ENCODE assay signal across 8 cellular contexts in genomic region chr1:90723561-90724108, GRCh38.
DNase-seq lines count a peak whose midpoint lies in the region; ATAC-seq and TF ChIP-seq lines count a peak whose summit lies in the region.

No MANE protein-coding gene starts in this region.

- H3K4me3 ChIP-seq in WERI-Rb-1 (ENCODE audit: low read depth, low read length), result no peak overlapping the region
- peak overlapping the region; percentile 41 for H3K4me3 ChIP-seq in iPS-18a (ENCODE audit: low read length)
- H3K4me3 ChIP-seq in subcutaneous abdominal adipose tissue (ENCODE audit: low read depth in 1 of 5, low read length in 5 of 5), result peak overlapping the region; percentile 46 to 60 (median 54)

- H3K9me3 Mint-ChIP-seq in activated T-cell treated with anti-CD3 and anti-CD28 coated beads, Interleukin-2, amount 50 U/mL, for 24 hours, result peaks cover 10% of the 10 kb centered on the region

- H3K4me1 ChIP-seq in iPS-18a (ENCODE audit: control insufficient read depth, low read depth, low read length), result peaks cover 48% of the 10 kb centered on the region
- H3K4me1 ChIP-seq in subcutaneous abdominal adipose tissue (ENCODE audit: control insufficient read depth in 5 of 5, insufficient read depth in 5 of 5, low read length in 5 of 5), result peaks cover 6 to 52% (median 50%) of the 10 kb centered on the region in 5 donors

- H3K4me1 Mint-ChIP-seq in activated T-cell treated with anti-CD3 and anti-CD28 coated beads, Interleukin-2, amount 50 U/mL, for 24 hours (ENCODE audit: low read depth), result peaks cover 52% of the 10 kb centered on the region

- no peak for DNase-seq in activated T-cell treated with anti-CD3 and anti-CD28 coated beads, Interleukin-2, amount 50 U/mL, for 24 hours
- DNase-seq in activated T-cell treated with anti-CD3 and anti-CD28 coated beads for 4 hours (no peak), WERI-Rb-1 (peak; percentile 54), hippocampal formation (lab: John Stamatoyannopoulos, UW) (no peak), DMS79 treated with DMSO at 0.1 percent for 48 hours (lab: John Stamatoyannopoulos, UW) (no peak)

- H3K36me3 ChIP-seq in WERI-Rb-1, result no peaks in the 10 kb centered on the region
- no peaks in the 10 kb centered on the region for H3K36me3 ChIP-seq in iPS-18a (ENCODE audit: control insufficient read depth, low read depth, low read length)
- H3K36me3 ChIP-seq in subcutaneous abdominal adipose tissue (ENCODE audit: control insufficient read depth in 5 of 5, insufficient read depth in 5 of 5, low read length in 5 of 5), result no peaks in the 10 kb centered on the region

- H3K27me3 ChIP-seq in WERI-Rb-1 (ENCODE audit: insufficient read depth, low read depth, severe bottlenecking), result peaks cover 28% of the 10 kb centered on the region
- peaks cover 100% of the 10 kb centered on the region for H3K27me3 ChIP-seq in iPS-18a (ENCODE audit: control insufficient read depth, insufficient read depth, low read length)
- peaks cover 84 to 96% (median 86%) of the 10 kb centered on the region in 5 donors for H3K27me3 ChIP-seq in subcutaneous abdominal adipose tissue (ENCODE audit: control insufficient read depth in 5 of 5, insufficient read depth in 4 of 5, low read length in 5 of 5)

- H3K27ac ChIP-seq in WERI-Rb-1, result no peak overlapping the region
- H3K27ac ChIP-seq in iPS-18a (ENCODE audit: low read length), result no peak overlapping the region
- H3K27ac ChIP-seq in subcutaneous abdominal adipose tissue (ENCODE audit: low read depth, low read length), result no peak overlapping the region

- no peak for ATAC-seq in GM19452 (IDR thresholded peaks at IDR 0.05; ENCODE audit: unreplicated experiment)

- H3K4me3 Mint-ChIP-seq in activated T-cell treated with anti-CD3 and anti-CD28 coated beads, Interleukin-2, amount 50 U/mL, for 24 hours, result peak overlapping the region; percentile 60

- no peaks in the 10 kb centered on the region for H3K36me3 Mint-ChIP-seq in activated T-cell treated with anti-CD3 and anti-CD28 coated beads, Interleukin-2, amount 50 U/mL, for 24 hours (ENCODE audit: low read depth)

- peaks cover 100% of the 10 kb centered on the region for H3K27me3 Mint-ChIP-seq in activated T-cell treated with anti-CD3 and anti-CD28 coated beads, Interleukin-2, amount 50 U/mL, for 24 hours

- peak; percentile 79 for TF ChIP-seq CTCF in WERI-Rb-1 (IDR thresholded peaks at IDR 0.05; ENCODE audit: low read depth, low read length)

- no peak overlapping the region for H3K9ac ChIP-seq in iPS-18a (ENCODE audit: low read length)
- no peak overlapping the region for H3K9ac ChIP-seq in subcutaneous abdominal adipose tissue (ENCODE audit: low read length in 5 of 5)

- H3K9me3 ChIP-seq in WERI-Rb-1 (ENCODE audit: severe bottlenecking) (no peaks in the 10 kb centered on the region), iPS-18a (ENCODE audit: control insufficient read depth, low read depth, low read length) (no peaks in the 10 kb centered on the region), subcutaneous abdominal adipose tissue (ENCODE audit: control insufficient read depth in 5 of 5, low read length in 5 of 5) (peaks cover 0 to 3% (median 0%) of the 10 kb centered on the region in 5 donors)

- no peak overlapping the region for H3K27ac Mint-ChIP-seq in activated T-cell treated with anti-CD3 and anti-CD28 coated beads, Interleukin-2, amount 50 U/mL, for 24 hours
